1 cellular context compared by ENCODE assay signal in genomic region chr7:40194743-40195142, GRCh38.
A peak's percentile ranks its signal among the peaks of the same experiment; 100 is the strongest.
TF ChIP-seq lines count a peak whose summit lies in the region.

No MANE protein-coding gene starts in this region.

TF ChIP-seq in IMR-90, 13 proteins besides CTCF, POLR2A, EP300 and RAD21 (continued from another document):
- peak; percentile 25; the same call in 1 of the 2 replicates for TF ChIP-seq CEBPB (IDR thresholded peaks at IDR 0.05; ENCODE audit: low read depth, low read length)
- TF ChIP-seq BHLHE40 (IDR thresholded peaks at IDR 0.05; ENCODE audit: low read depth, low read length) = no peak
- no peak for TF ChIP-seq RCOR1 (IDR thresholded peaks at IDR 0.05; ENCODE audit: insufficient replicate concordance, low read length)
- TF ChIP-seq, protein P1, sequence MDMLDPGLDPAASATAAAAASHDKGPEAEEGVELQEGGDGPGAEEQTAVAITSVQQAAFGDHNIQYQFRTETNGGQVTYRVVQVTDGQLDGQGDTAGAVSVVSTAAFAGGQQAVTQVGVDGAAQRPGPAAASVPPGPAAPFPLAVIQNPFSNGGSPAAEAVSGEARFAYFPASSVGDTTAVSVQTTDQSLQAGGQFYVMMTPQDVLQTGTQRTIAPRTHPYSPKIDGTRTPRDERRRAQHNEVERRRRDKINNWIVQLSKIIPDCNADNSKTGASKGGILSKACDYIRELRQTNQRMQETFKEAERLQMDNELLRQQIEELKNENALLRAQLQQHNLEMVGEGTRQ (IDR thresholded peaks at IDR 0.05; ENCODE audit: low read depth, low read length) = no peak
- TF ChIP-seq, protein P2, sequence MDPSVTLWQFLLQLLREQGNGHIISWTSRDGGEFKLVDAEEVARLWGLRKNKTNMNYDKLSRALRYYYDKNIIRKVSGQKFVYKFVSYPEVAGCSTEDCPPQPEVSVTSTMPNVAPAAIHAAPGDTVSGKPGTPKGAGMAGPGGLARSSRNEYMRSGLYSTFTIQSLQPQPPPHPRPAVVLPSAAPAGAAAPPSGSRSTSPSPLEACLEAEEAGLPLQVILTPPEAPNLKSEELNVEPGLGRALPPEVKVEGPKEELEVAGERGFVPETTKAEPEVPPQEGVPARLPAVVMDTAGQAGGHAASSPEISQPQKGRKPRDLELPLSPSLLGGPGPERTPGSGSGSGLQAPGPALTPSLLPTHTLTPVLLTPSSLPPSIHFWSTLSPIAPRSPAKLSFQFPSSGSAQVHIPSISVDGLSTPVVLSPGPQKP (IDR thresholded peaks at IDR 0.05; ENCODE audit: borderline replicate concordance, low read depth, low read length) = no peak
- TF ChIP-seq MXI1 (IDR thresholded peaks at IDR 0.05; ENCODE audit: borderline replicate concordance, low read depth, low read length) = no peak
- TF ChIP-seq NFE2L2 (IDR thresholded peaks at IDR 0.05; ENCODE audit: low read depth, low read length) = no peak
